ENCODE assay signal across 9 cellular contexts in genomic region chr5:54217826-54218503, GRCh38.
DNase-seq lines count a peak whose midpoint lies in the region; ATAC-seq and TF ChIP-seq lines count a peak whose summit lies in the region.
"Had no signal": no experiment of that assay in that cellular context is flagged by ENCODE, and none has a peak within 500 bp of the region (broad histone marks: within the 10 kb centered on the region; RNA-seq: fewer than 3 reads in every experiment).

No MANE protein-coding gene starts in this region.

- no peak overlapping the region for H3K4me3 Mint-ChIP-seq in neural progenitor cell

- H4K20me1 ChIP-seq in neural progenitor cell (ENCODE audit: low read depth) = no peaks in the 10 kb centered on the region

- H3K9ac ChIP-seq in neural progenitor cell = no peak overlapping the region

- peaks cover 42% of the 10 kb centered on the region for H3K4me1 Mint-ChIP-seq in neural progenitor cell

- H3K27me3 Mint-ChIP-seq in neural progenitor cell (ENCODE audit: insufficient read depth, low read depth) = peaks cover 2% of the 10 kb centered on the region

- no peak overlapping the region for H3K27ac ChIP-seq in neural progenitor cell
- H3K27ac ChIP-seq: skin epidermis had no signal

- no peak overlapping the region for H3K27ac Mint-ChIP-seq in neural progenitor cell

- no peaks in the 10 kb centered on the region for H3K27me3 ChIP-seq in neural progenitor cell

- TF ChIP-seq CTCF in fibroblast of the aortic adventitia (IDR thresholded peaks at IDR 0.05; ENCODE audit: insufficient read depth, low read length) = peak; percentile 87
- TF ChIP-seq CTCF in neural progenitor cell (IDR thresholded peaks at IDR 0.05) = peak; percentile 89

- H3K36me3 Mint-ChIP-seq in neural progenitor cell = no peaks in the 10 kb centered on the region

- H3K4me3 ChIP-seq in fibroblast of the aortic adventitia (ENCODE audit: low read depth, low read length) (no peak overlapping the region), neural progenitor cell (no peak overlapping the region)
- H3K4me3 ChIP-seq: skin epidermis had no signal

- H2AFZ ChIP-seq in neural progenitor cell (replicated peaks) = no peak overlapping the region

- no peaks in the 10 kb centered on the region for H3K9me3 Mint-ChIP-seq in neural progenitor cell

- H3K4me1 ChIP-seq in neural progenitor cell = peaks cover 60% of the 10 kb centered on the region

- H3K79me2 ChIP-seq in neural progenitor cell (ENCODE audit: low read depth) = peaks cover 43% of the 10 kb centered on the region

- no peaks in the 10 kb centered on the region for H3K36me3 ChIP-seq in neural progenitor cell

- ATAC-seq in GM19372 (IDR thresholded peaks at IDR 0.05; ENCODE audit: low read depth, unreplicated experiment) (peak; percentile 54), HG03196 (IDR thresholded peaks at IDR 0.05; ENCODE audit: unreplicated experiment) (no peak), HG02763 (IDR thresholded peaks at IDR 0.05; ENCODE audit: unreplicated experiment) (no peak)

- no peaks in the 10 kb centered on the region for H3K9me3 ChIP-seq in neural progenitor cell (ENCODE audit: low read depth)

- no peak overlapping the region for H3K4me2 ChIP-seq in neural progenitor cell

- H3F3A ChIP-seq in neural progenitor cell (ENCODE audit: low read depth) = peaks cover 26% of the 10 kb centered on the region

- peak; percentile 28 for DNase-seq in COLO829 (ENCODE audit: low spot score)
- peak; percentile 62 for DNase-seq in NCI-H1105 treated with DMSO at 0.1 percent for 48 hours (lab: John Stamatoyannopoulos, UW)
- DNase-seq in SKM-1 treated with dmso at 0.1 percent for 144 hours (lab: John Stamatoyannopoulos, UW; ENCODE audit: unreplicated experiment) = peak; percentile 57
- DNase-seq in fibroblast of the aortic adventitia (ENCODE audit: low read depth) = peak; percentile 90
- DNase-seq in neural progenitor cell (ENCODE audit: low spot score) = peak; percentile 76

Comparison
In these comparisons a context has a peak if more than half of its experiments do, and no peak if none do; other contexts are left out.
1. DNase-seq: peak in every context shown above with its lines; median percentile 90 in fibroblast of the aortic adventitia; 76 in neural progenitor cell; 62 in NCI-H1105 treated with DMSO at 0.1 percent for 48 hours; 57 in SKM-1 treated with dmso at 0.1 percent for 144 hours; 28 in COLO829.